In genomic region chr9:70100362-70100761, GRCh38 we compare ENCODE assay signal across 2 cellular contexts.
TF ChIP-seq lines count a peak whose summit lies in the region.

No MANE protein-coding gene starts in this region.

TF ChIP-seq in SK-N-SH treated with all-trans-retinoic acid at 6 μM for 48 hours, 23 proteins besides CTCF, POLR2A, EP300 and RAD21 (continued from another document):
- TF ChIP-seq TOX (CRISPR knock-in tag; IDR thresholded peaks at IDR 0.05; ENCODE audit: borderline replicate concordance), result peak; percentile 57; the same call in 1 of the 2 replicates

TF ChIP-seq in GM23338, 12 proteins besides CTCF, POLR2A, EP300 and RAD21 (continued from another document):
- TF ChIP-seq ZNF462 (CRISPR knock-in tag; IDR thresholded peaks at IDR 0.05), result no peak
- TF ChIP-seq POLR2AphosphoS5 (IDR thresholded peaks at IDR 0.05; ENCODE audit: low read depth), result no peak
- no peak for TF ChIP-seq JUNB (IDR thresholded peaks at IDR 0.05; ENCODE audit: unreplicated experiment)
- TF ChIP-seq ETS1 (IDR thresholded peaks at IDR 0.05), result no peak
- no peak for TF ChIP-seq NANOG (IDR thresholded peaks at IDR 0.05; ENCODE audit: borderline replicate concordance)
- no peak for TF ChIP-seq CREB1 (CRISPR knock-in tag; IDR thresholded peaks at IDR 0.05; ENCODE audit: low read depth)
- no peak for TF ChIP-seq ZNF114 (CRISPR knock-in tag; IDR thresholded peaks at IDR 0.05)
- no peak for TF ChIP-seq STAT1 (IDR thresholded peaks at IDR 0.05; ENCODE audit: unreplicated experiment)
- no peak for TF ChIP-seq EZH2 (IDR thresholded peaks at IDR 0.05; ENCODE audit: low read depth, unreplicated experiment)
